9 cellular contexts compared by ENCODE assay signal in the genomic region with DNA sequence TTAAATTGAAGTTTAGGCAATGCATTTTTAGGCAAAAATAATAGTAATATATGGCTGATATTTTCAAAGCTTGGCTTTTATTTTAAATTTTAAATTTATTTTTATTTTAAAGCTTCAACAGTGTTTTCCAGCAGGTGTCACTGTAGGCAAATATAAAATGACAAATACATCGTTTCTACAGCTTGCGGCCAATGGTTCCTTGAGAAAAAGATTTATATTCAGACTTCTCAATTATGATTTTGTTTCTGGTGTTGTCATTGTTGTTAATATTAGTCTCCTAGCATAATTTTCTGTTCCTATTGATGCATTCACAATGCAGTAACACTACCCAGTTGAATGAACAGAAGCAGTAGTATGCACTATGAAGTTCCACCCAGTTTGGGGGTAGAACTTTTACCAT.
DNase-seq lines count a peak whose midpoint lies in the region; ATAC-seq and TF ChIP-seq lines count a peak whose summit lies in the region.
"Had no signal": no experiment of that assay in that cellular context is flagged by ENCODE, and none has a peak within 500 bp of the region (broad histone marks: within the 10 kb centered on the region; RNA-seq: fewer than 3 reads in every experiment).

No MANE protein-coding gene starts in this region.

- H3K9ac ChIP-seq in smooth muscle cell (ENCODE audit: low read depth), result no peak overlapping the region

- no peak for TF ChIP-seq POLR2A in gastrocnemius medialis (IDR thresholded peaks at IDR 0.05)

- in situ Hi-C loops in gastrocnemius medialis (cut with MboI; ENCODE audit: low sequenced_read_pairs in 4 of 4), result no loop called here

- 37% methylated on average over 2 of the region's 2 CpGs for WGBS in smooth muscle cell (ENCODE audit: low lambda C conversion rate)

- H3K4me2 ChIP-seq in smooth muscle cell, result no peak overlapping the region

- H2AFZ ChIP-seq in smooth muscle cell (ENCODE audit: low read depth), result no peak overlapping the region

- H3K36me3 ChIP-seq in smooth muscle cell (ENCODE audit: low read depth) (no peaks in the 10 kb centered on the region), gastrocnemius medialis (no peaks in the 10 kb centered on the region)

- H3K4me3 ChIP-seq in epithelial cell of proximal tubule (ENCODE audit: low read depth, low read length), result no peak overlapping the region
- H3K4me3 ChIP-seq in smooth muscle cell, result no peak overlapping the region
- H3K4me3 ChIP-seq in gastrocnemius medialis, result no peak overlapping the region

- DNase-seq in NOMO-1 (lab: John Stamatoyannopoulos, UW; ENCODE audit: unreplicated experiment in 2 of 2), result peak; percentile 8 to 13
- DNase-seq in NOMO-1 treated with dmso at 0.1 percent for 144 hours (lab: John Stamatoyannopoulos, UW; ENCODE audit: unreplicated experiment), result no peak
- peak; percentile 53 for DNase-seq in NCI-H69 (lab: John Stamatoyannopoulos, UW)
- no peak for DNase-seq in epithelial cell of proximal tubule (ENCODE audit: low read depth)
- no peak for DNase-seq in smooth muscle cell (lab: John Stamatoyannopoulos, UW; ENCODE audit: unreplicated experiment)
- DNase-seq in activated naive CD4-positive, alpha-beta T cell treated with Interleukin-2 at 50 U/mL for 16 hours, result no peak
- no peak for DNase-seq in gastrocnemius medialis
- DNase-seq in CD1c-positive myeloid dendritic cell (ENCODE audit: extremely low spot score), result no peak
- DNase-seq: activated CD4-positive, alpha-beta T cell treated with anti-CD3 and anti-CD28 coated beads for 36 hours had no signal

- no peak for ATAC-seq in gastrocnemius medialis
- ATAC-seq: activated CD4-positive, alpha-beta T cell treated with anti-CD3 and anti-CD28 coated beads for 36 hours had no signal

- H3K27ac ChIP-seq in smooth muscle cell (ENCODE audit: low read depth) (no peak overlapping the region), gastrocnemius medialis (no peak overlapping the region)

- no peaks in the 10 kb centered on the region for H4K20me1 ChIP-seq in smooth muscle cell (ENCODE audit: low read depth)

- H3K27me3 ChIP-seq in smooth muscle cell (ENCODE audit: low read depth) (peaks cover 3% of the 10 kb centered on the region), gastrocnemius medialis (no peaks in the 10 kb centered on the region)

- TF ChIP-seq CTCF in epithelial cell of proximal tubule (conservative IDR thresholded peaks at IDR 0.05; ENCODE audit: low read depth, low read length), result peak; percentile 50
- TF ChIP-seq CTCF in smooth muscle cell (IDR thresholded peaks at IDR 0.05; ENCODE audit: borderline replicate concordance, insufficient read depth, poor library complexity, severe bottlenecking), result peak; percentile 58
- peak in 1 of 5 experiments; percentile 23 for TF ChIP-seq CTCF in gastrocnemius medialis (IDR thresholded peaks at IDR 0.05 in 4 of 5, conservative IDR thresholded peaks at IDR 0.05 in 1 of 5)

- intact Hi-C loops in gastrocnemius medialis (cut with DNase I; ENCODE audit: low total_unique reads), result no loop called here

- no peaks in the 10 kb centered on the region for H3K9me3 ChIP-seq in smooth muscle cell (replicated peaks; ENCODE audit: low read depth)
- H3K9me3 ChIP-seq in gastrocnemius medialis, result no peaks in the 10 kb centered on the region

- H3F3A ChIP-seq in smooth muscle cell (ENCODE audit: low read depth), result no peaks in the 10 kb centered on the region

- H3K79me2 ChIP-seq in smooth muscle cell (ENCODE audit: low read depth), result no peaks in the 10 kb centered on the region

- H3K4me1 ChIP-seq in smooth muscle cell (ENCODE audit: low read depth) (no peaks in the 10 kb centered on the region), gastrocnemius medialis (no peaks in the 10 kb centered on the region)

Comparison
In these comparisons a context has a peak if more than half of its experiments do, and no peak if none do; other contexts are left out.
1. DNase-seq: peak in NOMO-1 (2 of 2) and NCI-H69 (single experiment); none in NOMO-1 treated with dmso at 0.1 percent for 144 hours (single experiment), epithelial cell of proximal tubule (single experiment), smooth muscle cell (single experiment), activated naive CD4-positive, alpha-beta T cell treated with Interleukin-2 at 50 U/mL for 16 hours (single experiment), gastrocnemius medialis (0 of 2) and CD1c-positive myeloid dendritic cell (single experiment).